Comparison of ENCODE assay signal across 9 cellular contexts in genomic region chr20:38290829-38291581, GRCh38. TPM values are rescaled to one million over a fixed set of nuclear protein-coding genes. Genes with fewer than 3 reads are reported as not detected.
DNase-seq lines count a peak whose midpoint lies in the region; ATAC-seq, FAIRE-seq and TF ChIP-seq lines count a peak whose summit lies in the region.
"Had no signal": no experiment of that assay in that cellular context is flagged by ENCODE, and none has a peak within 500 bp of the region (broad histone marks: within the 10 kb centered on the region; RNA-seq: fewer than 3 reads in every experiment).

No MANE protein-coding gene starts in this region.

- H3K27me3 Mint-ChIP-seq in neural progenitor cell (ENCODE audit: insufficient read depth, low read depth): peaks cover 6% of the 10 kb centered on the region
- peaks cover 65% of the 10 kb centered on the region for H3K27me3 Mint-ChIP-seq in CD4-positive, alpha-beta T cell

- H3K4me1 ChIP-seq in endothelial cell of umbilical vein (ENCODE audit: control insufficient read depth, extremely low read depth, insufficient read depth, low read length): no peaks in the 10 kb centered on the region
- peaks cover 18% of the 10 kb centered on the region for H3K4me1 ChIP-seq in neural progenitor cell
- peaks cover 5% of the 10 kb centered on the region for H3K4me1 ChIP-seq in mammary epithelial cell (ENCODE audit: insufficient read depth, low read length)

- no peak overlapping the region for H2AFZ ChIP-seq in endothelial cell of umbilical vein (ENCODE audit: low read depth, low read length)
- H2AFZ ChIP-seq in neural progenitor cell (replicated peaks): peak overlapping the region; percentile 84
- no peak overlapping the region for H2AFZ ChIP-seq in mammary epithelial cell (ENCODE audit: low read depth, low read length)

- FAIRE-seq in endothelial cell of umbilical vein (lab: Jason Lieb, UNC): no peak

- H3K4me2 ChIP-seq in endothelial cell of umbilical vein (ENCODE audit: insufficient read depth, low read length) (no peak overlapping the region), neural progenitor cell (no peak overlapping the region), mammary epithelial cell (ENCODE audit: insufficient read depth, low read depth, low read length) (no peak overlapping the region)

- H3K27me3 ChIP-seq in endothelial cell of umbilical vein (ENCODE audit: control insufficient read depth in 2 of 2, insufficient read depth in 2 of 2, low read length in 2 of 2) (no peaks in the 10 kb centered on the region), neural progenitor cell (no peaks in the 10 kb centered on the region), mammary epithelial cell (ENCODE audit: insufficient read depth, low read length) (no peaks in the 10 kb centered on the region)
- peaks cover 13% of the 10 kb centered on the region for H3K27me3 ChIP-seq in CD4-positive, alpha-beta T cell (ENCODE audit: control insufficient read depth, insufficient read depth, low read length)

- H3K4me3 Mint-ChIP-seq in neural progenitor cell: no peak overlapping the region
- no peak overlapping the region for H3K4me3 Mint-ChIP-seq in CD4-positive, alpha-beta T cell

- H3K27ac Mint-ChIP-seq in neural progenitor cell: peak overlapping the region; percentile 87
- H3K27ac Mint-ChIP-seq in CD4-positive, alpha-beta T cell: no peak overlapping the region

- H3K27ac ChIP-seq in endothelial cell of umbilical vein (ENCODE audit: insufficient read depth, low read depth, low read length): no peak overlapping the region
- no peak overlapping the region for H3K27ac ChIP-seq in neural progenitor cell
- no peak overlapping the region for H3K27ac ChIP-seq in CD4-positive, alpha-beta T cell (ENCODE audit: low read depth, low read length)
- H3K27ac ChIP-seq in mammary epithelial cell (ENCODE audit: insufficient read depth, low read depth, low read length): no peak overlapping the region
- H3K27ac ChIP-seq: epithelial cell of prostate had no signal

- WGBS in mammary epithelial cell (ENCODE audit: low coverage, missing lambda C conversion rate): 84% methylated on average over 15 of the region's 16 CpGs

- H3K4me1 Mint-ChIP-seq in neural progenitor cell: peaks cover 43% of the 10 kb centered on the region
- no peaks in the 10 kb centered on the region for H3K4me1 Mint-ChIP-seq in CD4-positive, alpha-beta T cell (ENCODE audit: low read depth)

- DNase-seq in GM03348 (ENCODE audit: low spot score): peak; percentile 68
- DNase-seq in NCI-H526 treated with DMSO at 0.1 percent for 48 hours (lab: John Stamatoyannopoulos, UW): peak; percentile 51
- peak; percentile 33 for DNase-seq in endothelial cell of umbilical vein (ENCODE audit: low read depth, low spot score)
- peak; percentile 77 for DNase-seq in neural progenitor cell (ENCODE audit: low spot score)
- no peak for DNase-seq in superior temporal gyrus (ENCODE audit: extremely low spot score)
- no peak for DNase-seq in CD4-positive, alpha-beta T cell
- DNase-seq in mammary epithelial cell: no peak

- dilution Hi-C loops in endothelial cell of umbilical vein (cut with MboI; ENCODE audit: extremely low pct_ligation_motif_present, low sequenced_read_pairs): no loop called here
- dilution Hi-C loops in mammary epithelial cell (cut with HindIII; ENCODE audit: low sequenced_read_pairs): no loop called here

- no peak for ATAC-seq in CD4-positive, alpha-beta T cell (ENCODE audit: poor library complexity)
- no peak for ATAC-seq in GM18907 (IDR thresholded peaks at IDR 0.05; ENCODE audit: unreplicated experiment)

- H3K9me3 ChIP-seq in endothelial cell of umbilical vein (replicated peaks; ENCODE audit: control insufficient read depth, insufficient read depth, low read length) (no peaks in the 10 kb centered on the region), neural progenitor cell (ENCODE audit: low read depth) (no peaks in the 10 kb centered on the region), mammary epithelial cell (replicated peaks; ENCODE audit: insufficient read depth, low read length) (no peaks in the 10 kb centered on the region)
- no peaks in the 10 kb centered on the region for H3K9me3 ChIP-seq in CD4-positive, alpha-beta T cell (ENCODE audit: control insufficient read depth, low read length)

- H3K36me3 ChIP-seq in endothelial cell of umbilical vein (ENCODE audit: control insufficient read depth in 2 of 2, extremely low read depth in 1 of 2, insufficient read depth in 2 of 2, low read length in 2 of 2) (no peaks in the 10 kb centered on the region), neural progenitor cell (no peaks in the 10 kb centered on the region), mammary epithelial cell (ENCODE audit: insufficient read depth, low read length) (no peaks in the 10 kb centered on the region)

- peak; percentile 17 to 49 for TF ChIP-seq CTCF in endothelial cell of umbilical vein (IDR thresholded peaks at IDR 0.05; ENCODE audit: extremely low read depth in 1 of 2, insufficient read depth in 1 of 2, low read depth in 1 of 2, low read length in 2 of 2)
- TF ChIP-seq CTCF in neural progenitor cell (IDR thresholded peaks at IDR 0.05): peak; percentile 65
- TF ChIP-seq CTCF in CD4-positive, alpha-beta T cell (IDR thresholded peaks at IDR 0.05): no peak
- TF ChIP-seq CTCF in mammary epithelial cell (conservative IDR thresholded peaks at IDR 0.05 in 1 of 2, IDR thresholded peaks at IDR 0.05 in 1 of 2; ENCODE audit: extremely low read depth in 1 of 2, insufficient read depth in 1 of 2, low read depth in 1 of 2, low read length in 2 of 2): peak in 1 of 2 donors; percentile 13

- POLR2A ChIA-PET in endothelial cell of umbilical vein (lab: Charles Lee): no interaction called here
- POLR2A ChIA-PET in CD4-positive, alpha-beta T cell (lab: Charles Lee): no interaction called here

- no peaks in the 10 kb centered on the region for H3K36me3 Mint-ChIP-seq in neural progenitor cell
- H3K36me3 Mint-ChIP-seq in CD4-positive, alpha-beta T cell (ENCODE audit: low read depth): no peaks in the 10 kb centered on the region

- H3K9ac ChIP-seq in endothelial cell of umbilical vein (replicated peaks; ENCODE audit: extremely low read depth, insufficient read depth, low read length) (no peak overlapping the region), neural progenitor cell (no peak overlapping the region), mammary epithelial cell (ENCODE audit: insufficient read depth, low read length) (no peak overlapping the region)

- H3F3A ChIP-seq in neural progenitor cell (ENCODE audit: low read depth): no peaks in the 10 kb centered on the region

- intact Hi-C loops in endothelial cell of umbilical vein (cut with micrococcal nuclease): loop anchor here (1.0 kb wide), 1 partner anchor 62 kb away; no protein-coding TSS in a partner anchor
- intact Hi-C loops in CD4-positive, alpha-beta T cell (cut with DNase I, micrococcal nuclease): no loop called here
- intact Hi-C loops in mammary epithelial cell (cut with micrococcal nuclease): no loop called here

- no peaks in the 10 kb centered on the region for H3K79me2 ChIP-seq in endothelial cell of umbilical vein (ENCODE audit: control insufficient read depth, insufficient read depth, low read length)
- H3K79me2 ChIP-seq in neural progenitor cell (ENCODE audit: low read depth): no peaks in the 10 kb centered on the region
- H3K79me2 ChIP-seq in mammary epithelial cell (ENCODE audit: insufficient read depth, low read length): no peaks in the 10 kb centered on the region

- H3K9me1 ChIP-seq in endothelial cell of umbilical vein (replicated peaks; ENCODE audit: control insufficient read depth, extremely low read depth, insufficient read depth, low read length): no peaks in the 10 kb centered on the region

- no peak for TF ChIP-seq POLR2A in endothelial cell of umbilical vein (IDR thresholded peaks at IDR 0.05; ENCODE audit: low read depth, low read length)

- in situ Hi-C loops in mammary epithelial cell (cut with MboI; ENCODE audit: low sequenced_read_pairs in 2 of 2): no loop called here

- H3K4me3 ChIP-seq in endothelial cell of umbilical vein (replicated peaks in 1 of 3; ENCODE audit: insufficient read depth in 1 of 3, low read depth in 1 of 3, low read length in 3 of 3): no peak overlapping the region
- no peak overlapping the region for H3K4me3 ChIP-seq in neural progenitor cell
- no peak overlapping the region for H3K4me3 ChIP-seq in mammary epithelial cell (replicated peaks in 1 of 3; ENCODE audit: insufficient read depth in 1 of 3, low read depth in 2 of 3, low read length in 3 of 3)

- peaks cover 2% of the 10 kb centered on the region for H3K9me3 Mint-ChIP-seq in neural progenitor cell
- H3K9me3 Mint-ChIP-seq in CD4-positive, alpha-beta T cell: no peaks in the 10 kb centered on the region

- H4K20me1 ChIP-seq in endothelial cell of umbilical vein (replicated peaks; ENCODE audit: control insufficient read depth, extremely low read depth, insufficient read depth, low read length) (no peaks in the 10 kb centered on the region), neural progenitor cell (ENCODE audit: low read depth) (no peaks in the 10 kb centered on the region), mammary epithelial cell (ENCODE audit: insufficient read depth, low read length) (no peaks in the 10 kb centered on the region)

- CTCF ChIA-PET in endothelial cell of umbilical vein (lab: Charles Lee): interaction anchor here (0.6 to 1.4 kb wide), 5 partner anchors 13 to 70 kb away, joined by 3 to 9 read pairs (median 3); no protein-coding TSS in a partner anchor
- CTCF ChIA-PET in CD4-positive, alpha-beta T cell (lab: Charles Lee): no interaction called here
- CTCF ChIA-PET in mammary epithelial cell (lab: Charles Lee; ENCODE audit: low non-redundant PET): no interaction called here

- no TSS peak for BruUV-seq in endothelial cell of umbilical vein (replicated peaks; lab: Mats Ljungman, UMichigan)
- no TSS peak for BruUV-seq in mammary epithelial cell (replicated peaks; lab: Mats Ljungman, UMichigan)

RNA-seq across cellular contexts. Expression of gene BPI, which starts 13.0 kb away (rescaled TPM):
- total RNA-seq in endothelial cell of umbilical vein (not detected in 2 replicates), neural progenitor cell (ENCODE audit: low replicate concordance) (not detected in 2 replicates), mammary epithelial cell (not detected)
- polyA plus RNA-seq in endothelial cell of umbilical vein (not detected in 2 replicates), mammary epithelial cell (not detected)
- not detected in 2 replicates for polyA plus RNA-seq in endothelial cell of umbilical vein (2011; cell fraction: cytosol; rRNA removed)
- not detected in 2 replicates for polyA plus RNA-seq in endothelial cell of umbilical vein (2011; cell fraction: nucleus; rRNA removed)
- not detected in 2 replicates for polyA plus RNA-seq in endothelial cell of umbilical vein (2012)
- polyA minus RNA-seq in endothelial cell of umbilical vein (not detected in 2 replicates), mammary epithelial cell (not detected)
- polyA minus RNA-seq in endothelial cell of umbilical vein (2011; cell fraction: cytosol; rRNA and poly(A)+ RNA removed): not detected
- polyA minus RNA-seq in endothelial cell of umbilical vein (2011; cell fraction: nucleus; rRNA and poly(A)+ RNA removed): not detected in 2 replicates
- total RNA-seq in CD4-positive, alpha-beta T cell: under 1 TPM in 1 of 2 experiments, not detected in 1; 0.14 TPM

RNA-seq across cellular contexts. Expression of gene KIAA1755, which starts 30.5 kb away (rescaled TPM):
- 0.51 and 0.58 TPM in 2 replicates for total RNA-seq in endothelial cell of umbilical vein
- polyA plus RNA-seq in endothelial cell of umbilical vein: 0.36 and 0.37 TPM in 2 replicates
- 0.13 and 0.25 TPM in 2 replicates for polyA plus RNA-seq in endothelial cell of umbilical vein (2011; cell fraction: cytosol; rRNA removed)
- 0.66 and 34.2 TPM in 2 replicates for polyA plus RNA-seq in endothelial cell of umbilical vein (2011; cell fraction: nucleus; rRNA removed)
- polyA plus RNA-seq in endothelial cell of umbilical vein (2012): 1.5 and 5.8 TPM in 2 replicates
- 0.40 and 0.73 TPM in 2 replicates for polyA minus RNA-seq in endothelial cell of umbilical vein
- polyA minus RNA-seq in endothelial cell of umbilical vein (2011; cell fraction: cytosol; rRNA and poly(A)+ RNA removed): not detected
- polyA minus RNA-seq in endothelial cell of umbilical vein (2011; cell fraction: nucleus; rRNA and poly(A)+ RNA removed): 0.24 and 0.38 TPM in 2 replicates
- 0.22 TPM in 2 replicates for total RNA-seq in neural progenitor cell (ENCODE audit: low replicate concordance)
- total RNA-seq in CD4-positive, alpha-beta T cell: not detected
- under 1 TPM; 0.40 to 0.83 TPM for total RNA-seq in mammary epithelial cell
- polyA plus RNA-seq in mammary epithelial cell: 0.41 TPM
- 2.3 TPM for polyA minus RNA-seq in mammary epithelial cell

RNA-seq across cellular contexts. Expression of gene LBP, which starts 55.3 kb away (rescaled TPM):
- total RNA-seq in endothelial cell of umbilical vein: not detected in 2 replicates
- polyA plus RNA-seq in endothelial cell of umbilical vein: 0.03 TPM in 1 of 2 replicates, not detected in the other
- 0.06 TPM in 1 of 2 replicates, not detected in the other for polyA plus RNA-seq in endothelial cell of umbilical vein (2011; cell fraction: cytosol; rRNA removed)
- polyA plus RNA-seq in endothelial cell of umbilical vein (2011; cell fraction: nucleus; rRNA removed): not detected in 2 replicates
- polyA plus RNA-seq in endothelial cell of umbilical vein (2012): 0.10 TPM in 1 of 2 replicates, not detected in the other
- polyA minus RNA-seq in endothelial cell of umbilical vein: 0.39 TPM in 1 of 2 replicates, not detected in the other
- polyA minus RNA-seq in endothelial cell of umbilical vein (2011; cell fraction: cytosol; rRNA and poly(A)+ RNA removed): not detected
- polyA minus RNA-seq in endothelial cell of umbilical vein (2011; cell fraction: nucleus; rRNA and poly(A)+ RNA removed): not detected in 2 replicates
- not detected in 2 replicates for total RNA-seq in neural progenitor cell (ENCODE audit: low replicate concordance)
- total RNA-seq in CD4-positive, alpha-beta T cell: not detected
- total RNA-seq in mammary epithelial cell: not detected
- polyA plus RNA-seq in mammary epithelial cell: not detected
- not detected for polyA minus RNA-seq in mammary epithelial cell

Comparison
In these comparisons a context has a peak if more than half of its experiments do, and no peak if none do; other contexts are left out.
1. DNase-seq: peak in GM03348 (single experiment), NCI-H526 treated with DMSO at 0.1 percent for 48 hours (single experiment), endothelial cell of umbilical vein (single experiment) and neural progenitor cell (single experiment); none in superior temporal gyrus (single experiment), CD4-positive, alpha-beta T cell (0 of 10) and mammary epithelial cell (single experiment).